Comparison of ENCODE assay signal across 1 cellular context in the genomic region with DNA sequence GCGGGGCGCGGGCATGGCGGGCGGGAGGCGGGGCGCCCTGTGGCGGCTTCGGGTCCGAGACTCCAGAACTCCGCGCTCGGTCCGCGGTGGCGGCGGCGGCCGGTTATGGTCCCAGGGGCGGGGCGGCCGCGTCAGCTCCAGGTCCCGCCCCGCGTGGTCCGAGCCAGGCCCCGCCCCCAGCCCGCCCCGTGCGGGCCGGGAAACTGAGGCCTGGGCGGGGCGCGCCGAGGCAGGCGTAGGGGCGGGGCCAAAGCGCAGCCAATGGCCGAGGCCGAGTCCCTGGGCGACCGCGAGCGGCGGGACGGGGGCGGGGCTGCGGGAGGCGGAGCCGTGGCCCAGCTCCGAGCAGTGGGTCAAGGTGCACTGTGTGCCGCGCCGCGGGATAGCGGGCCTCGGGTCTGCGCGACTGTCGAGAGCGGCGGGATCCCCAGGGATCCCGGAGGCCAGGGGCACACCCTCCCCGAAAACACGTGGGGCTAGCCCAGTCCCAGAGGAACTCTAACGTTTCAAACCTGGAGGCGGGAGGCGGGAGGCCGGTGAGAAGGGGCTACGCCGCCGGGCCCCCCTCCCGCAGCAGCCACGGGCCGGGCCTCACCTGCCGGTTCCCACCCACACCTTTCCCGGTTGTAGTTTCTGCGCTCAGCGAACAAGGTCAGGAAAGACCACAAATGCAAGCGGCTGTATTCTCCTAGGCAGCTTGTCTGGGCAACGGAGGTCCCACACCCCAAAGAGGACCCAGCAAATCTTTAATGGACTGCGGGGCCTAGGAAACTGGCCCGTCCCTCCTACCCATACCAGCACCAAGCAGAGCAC.
TF ChIP-seq lines count a peak whose summit lies in the region.

A gene (minus strand): TSS at position 78 of the 813 bp plus-strand sequence. CDS start 63 bp downstream, at position 15.

TF ChIP-seq in HEK293, 187 proteins besides CTCF, POLR2A, EP300 and RAD21 (continued from another document and continues in another):
- TF ChIP-seq ZSCAN30 (tag by site-specific recombination; IDR thresholded peaks at IDR 0.05) (peak; percentile 34; the same call in 1 of the 2 replicates), ZNF324 (tag by site-specific recombination; IDR thresholded peaks at IDR 0.05) (peak; percentile 29; the same call in 1 of the 2 replicates), ZNF76 (tag by site-specific recombination; IDR thresholded peaks at IDR 0.05; ENCODE audit: borderline replicate concordance, low read depth) (peak; percentile 31; the same call in 1 of the 2 replicates), GLIS1 (tag by site-specific recombination; IDR thresholded peaks at IDR 0.05) (peak; percentile 55; the same call in 1 of the 2 replicates), YY1 (tag by site-specific recombination; IDR thresholded peaks at IDR 0.05) (peak; percentile 35; the same call in 1 of the 2 replicates), ZNF670 (tag by site-specific recombination; IDR thresholded peaks at IDR 0.05; ENCODE audit: low read depth) (no peak), SP2 (tag by site-specific recombination; IDR thresholded peaks at IDR 0.05) (peak; percentile 65), ZIC2 (tag by site-specific recombination; IDR thresholded peaks at IDR 0.05) (peak; percentile 73), WT1 (tag by site-specific recombination; IDR thresholded peaks at IDR 0.05) (peak; percentile 37; the same call in 1 of the 2 replicates), GLIS2 (tag by site-specific recombination; IDR thresholded peaks at IDR 0.05) (peak; percentile 40), ZXDB (tag by site-specific recombination; IDR thresholded peaks at IDR 0.05) (peak; percentile 65), ZBTB8A (tag by site-specific recombination; IDR thresholded peaks at IDR 0.05) (peak; percentile 23), ZBTB17 (tag by site-specific recombination; IDR thresholded peaks at IDR 0.05) (peak; percentile 66), KLF7 (tag by site-specific recombination; IDR thresholded peaks at IDR 0.05; ENCODE audit: borderline replicate concordance) (peak; percentile 78; the same call in 1 of the 2 replicates), ZBTB21 (tag by site-specific recombination; IDR thresholded peaks at IDR 0.05) (no peak), ZNF223 (tag by site-specific recombination; IDR thresholded peaks at IDR 0.05) (0 out of 2 replicates have a peak, but pooled peaks have one; percentile 8), ZBTB20 (tag by site-specific recombination; IDR thresholded peaks at IDR 0.05) (no peak), ZNF114 (tag by site-specific recombination; IDR thresholded peaks at IDR 0.05) (no peak), HOXA7 (CRISPR knock-in tag; IDR thresholded peaks at IDR 0.05; ENCODE audit: borderline replicate concordance) (no peak), ZNF121 (tag by site-specific recombination; IDR thresholded peaks at IDR 0.05) (peak; percentile 84; the same call in 1 of the 2 replicates), SP7 (tag by site-specific recombination; IDR thresholded peaks at IDR 0.05) (peak; percentile 76), ZFHX2 (tag by site-specific recombination; conservative IDR thresholded peaks at IDR 0.05) (peak; percentile 38), KLF10 (tag by site-specific recombination; IDR thresholded peaks at IDR 0.05) (peak; percentile 83), KLF16 (tag by site-specific recombination; IDR thresholded peaks at IDR 0.05) (peak; percentile 70), ZNF10 (tag by site-specific recombination; IDR thresholded peaks at IDR 0.05) (no peak)
- TF ChIP-seq, protein P1, sequence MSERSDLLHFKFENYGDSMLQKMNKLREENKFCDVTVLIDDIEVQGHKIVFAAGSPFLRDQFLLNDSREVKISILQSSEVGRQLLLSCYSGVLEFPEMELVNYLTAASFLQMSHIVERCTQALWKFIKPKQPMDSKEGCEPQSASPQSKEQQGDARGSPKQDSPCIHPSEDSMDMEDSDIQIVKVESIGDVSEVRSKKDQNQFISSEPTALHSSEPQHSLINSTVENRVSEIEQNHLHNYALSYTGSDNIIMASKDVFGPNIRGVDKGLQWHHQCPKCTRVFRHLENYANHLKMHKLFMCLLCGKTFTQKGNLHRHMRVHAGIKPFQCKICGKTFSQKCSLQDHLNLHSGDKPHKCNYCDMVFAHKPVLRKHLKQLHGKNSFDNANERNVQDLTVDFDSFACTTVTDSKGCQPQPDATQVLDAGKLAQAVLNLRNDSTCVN (tag by site-specific recombination; optimal IDR thresholded peaks at IDR 0.05) = peak; percentile 73
- TF ChIP-seq, protein P2, sequence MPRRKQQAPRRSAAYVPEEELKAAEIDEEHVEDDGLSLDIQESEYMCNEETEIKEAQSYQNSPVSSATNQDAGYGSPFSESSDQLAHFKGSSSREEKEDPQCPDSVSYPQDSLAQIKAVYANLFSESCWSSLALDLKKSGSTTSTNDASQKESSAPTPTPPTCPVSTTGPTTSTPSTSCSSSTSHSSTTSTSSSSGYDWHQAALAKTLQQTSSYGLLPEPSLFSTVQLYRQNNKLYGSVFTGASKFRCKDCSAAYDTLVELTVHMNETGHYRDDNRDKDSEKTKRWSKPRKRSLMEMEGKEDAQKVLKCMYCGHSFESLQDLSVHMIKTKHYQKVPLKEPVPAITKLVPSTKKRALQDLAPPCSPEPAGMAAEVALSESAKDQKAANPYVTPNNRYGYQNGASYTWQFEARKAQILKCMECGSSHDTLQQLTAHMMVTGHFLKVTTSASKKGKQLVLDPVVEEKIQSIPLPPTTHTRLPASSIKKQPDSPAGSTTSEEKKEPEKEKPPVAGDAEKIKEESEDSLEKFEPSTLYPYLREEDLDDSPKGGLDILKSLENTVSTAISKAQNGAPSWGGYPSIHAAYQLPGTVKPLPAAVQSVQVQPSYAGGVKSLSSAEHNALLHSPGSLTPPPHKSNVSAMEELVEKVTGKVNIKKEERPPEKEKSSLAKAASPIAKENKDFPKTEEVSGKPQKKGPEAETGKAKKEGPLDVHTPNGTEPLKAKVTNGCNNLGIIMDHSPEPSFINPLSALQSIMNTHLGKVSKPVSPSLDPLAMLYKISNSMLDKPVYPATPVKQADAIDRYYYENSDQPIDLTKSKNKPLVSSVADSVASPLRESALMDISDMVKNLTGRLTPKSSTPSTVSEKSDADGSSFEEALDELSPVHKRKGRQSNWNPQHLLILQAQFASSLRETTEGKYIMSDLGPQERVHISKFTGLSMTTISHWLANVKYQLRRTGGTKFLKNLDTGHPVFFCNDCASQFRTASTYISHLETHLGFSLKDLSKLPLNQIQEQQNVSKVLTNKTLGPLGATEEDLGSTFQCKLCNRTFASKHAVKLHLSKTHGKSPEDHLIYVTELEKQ (tag by site-specific recombination; IDR thresholded peaks at IDR 0.05; ENCODE audit: borderline replicate concordance) = no peak
- TF ChIP-seq, protein P3, sequence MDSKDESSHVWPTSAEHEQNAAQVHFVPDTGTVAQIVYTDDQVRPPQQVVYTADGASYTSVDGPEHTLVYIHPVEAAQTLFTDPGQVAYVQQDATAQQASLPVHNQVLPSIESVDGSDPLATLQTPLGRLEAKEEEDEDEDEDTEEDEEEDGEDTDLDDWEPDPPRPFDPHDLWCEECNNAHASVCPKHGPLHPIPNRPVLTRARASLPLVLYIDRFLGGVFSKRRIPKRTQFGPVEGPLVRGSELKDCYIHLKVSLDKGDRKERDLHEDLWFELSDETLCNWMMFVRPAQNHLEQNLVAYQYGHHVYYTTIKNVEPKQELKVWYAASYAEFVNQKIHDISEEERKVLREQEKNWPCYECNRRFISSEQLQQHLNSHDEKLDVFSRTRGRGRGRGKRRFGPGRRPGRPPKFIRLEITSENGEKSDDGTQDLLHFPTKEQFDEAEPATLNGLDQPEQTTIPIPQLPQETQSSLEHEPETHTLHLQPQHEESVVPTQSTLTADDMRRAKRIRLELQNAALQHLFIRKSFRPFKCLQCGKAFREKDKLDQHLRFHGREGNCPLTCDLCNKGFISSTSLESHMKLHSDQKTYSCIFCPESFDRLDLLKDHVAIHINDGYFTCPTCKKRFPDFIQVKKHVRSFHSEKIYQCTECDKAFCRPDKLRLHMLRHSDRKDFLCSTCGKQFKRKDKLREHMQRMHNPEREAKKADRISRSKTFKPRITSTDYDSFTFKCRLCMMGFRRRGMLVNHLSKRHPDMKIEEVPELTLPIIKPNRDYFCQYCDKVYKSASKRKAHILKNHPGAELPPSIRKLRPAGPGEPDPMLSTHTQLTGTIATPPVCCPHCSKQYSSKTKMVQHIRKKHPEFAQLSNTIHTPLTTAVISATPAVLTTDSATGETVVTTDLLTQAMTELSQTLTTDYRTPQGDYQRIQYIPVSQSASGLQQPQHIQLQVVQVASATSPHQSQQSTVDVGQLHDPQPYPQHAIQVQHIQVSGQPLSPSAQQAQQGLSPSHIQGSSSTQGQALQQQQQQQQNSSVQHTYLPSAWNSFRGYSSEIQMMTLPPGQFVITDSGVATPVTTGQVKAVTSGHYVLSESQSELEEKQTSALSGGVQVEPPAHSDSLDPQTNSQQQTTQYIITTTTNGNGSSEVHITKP (tag by site-specific recombination; IDR thresholded peaks at IDR 0.05) = 0 out of 2 replicates have a peak, but pooled peaks have one; percentile 11
- TF ChIP-seq, protein P4, sequence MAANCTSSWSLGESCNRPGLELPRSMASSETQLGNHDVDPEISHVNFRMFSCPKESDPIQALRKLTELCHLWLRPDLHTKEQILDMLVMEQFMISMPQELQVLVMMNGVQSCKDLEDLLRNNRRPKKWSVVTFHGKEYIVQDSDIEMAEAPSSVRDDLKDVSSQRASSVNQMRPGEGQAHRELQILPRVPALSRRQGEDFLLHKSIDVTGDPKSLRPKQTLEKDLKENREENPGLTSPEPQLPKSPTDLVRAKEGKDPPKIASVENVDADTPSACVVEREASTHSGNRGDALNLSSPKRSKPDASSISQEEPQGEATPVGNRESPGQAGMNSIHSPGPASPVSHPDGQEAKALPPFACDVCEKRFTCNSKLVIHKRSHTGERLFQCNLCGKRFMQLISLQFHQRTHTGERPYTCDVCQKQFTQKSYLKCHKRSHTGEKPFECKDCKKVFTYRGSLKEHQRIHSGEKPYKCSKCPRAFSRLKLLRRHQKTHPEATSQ (tag by site-specific recombination; IDR thresholded peaks at IDR 0.05) = peak; percentile 83; the same call in 1 of the 2 replicates
- TF ChIP-seq, protein P5, sequence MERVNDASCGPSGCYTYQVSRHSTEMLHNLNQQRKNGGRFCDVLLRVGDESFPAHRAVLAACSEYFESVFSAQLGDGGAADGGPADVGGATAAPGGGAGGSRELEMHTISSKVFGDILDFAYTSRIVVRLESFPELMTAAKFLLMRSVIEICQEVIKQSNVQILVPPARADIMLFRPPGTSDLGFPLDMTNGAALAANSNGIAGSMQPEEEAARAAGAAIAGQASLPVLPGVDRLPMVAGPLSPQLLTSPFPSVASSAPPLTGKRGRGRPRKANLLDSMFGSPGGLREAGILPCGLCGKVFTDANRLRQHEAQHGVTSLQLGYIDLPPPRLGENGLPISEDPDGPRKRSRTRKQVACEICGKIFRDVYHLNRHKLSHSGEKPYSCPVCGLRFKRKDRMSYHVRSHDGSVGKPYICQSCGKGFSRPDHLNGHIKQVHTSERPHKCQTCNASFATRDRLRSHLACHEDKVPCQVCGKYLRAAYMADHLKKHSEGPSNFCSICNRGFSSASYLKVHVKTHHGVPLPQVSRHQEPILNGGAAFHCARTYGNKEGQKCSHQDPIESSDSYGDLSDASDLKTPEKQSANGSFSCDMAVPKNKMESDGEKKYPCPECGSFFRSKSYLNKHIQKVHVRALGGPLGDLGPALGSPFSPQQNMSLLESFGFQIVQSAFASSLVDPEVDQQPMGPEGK (tag by site-specific recombination; IDR thresholded peaks at IDR 0.05) = peak; percentile 76
- TF ChIP-seq, protein P6, sequence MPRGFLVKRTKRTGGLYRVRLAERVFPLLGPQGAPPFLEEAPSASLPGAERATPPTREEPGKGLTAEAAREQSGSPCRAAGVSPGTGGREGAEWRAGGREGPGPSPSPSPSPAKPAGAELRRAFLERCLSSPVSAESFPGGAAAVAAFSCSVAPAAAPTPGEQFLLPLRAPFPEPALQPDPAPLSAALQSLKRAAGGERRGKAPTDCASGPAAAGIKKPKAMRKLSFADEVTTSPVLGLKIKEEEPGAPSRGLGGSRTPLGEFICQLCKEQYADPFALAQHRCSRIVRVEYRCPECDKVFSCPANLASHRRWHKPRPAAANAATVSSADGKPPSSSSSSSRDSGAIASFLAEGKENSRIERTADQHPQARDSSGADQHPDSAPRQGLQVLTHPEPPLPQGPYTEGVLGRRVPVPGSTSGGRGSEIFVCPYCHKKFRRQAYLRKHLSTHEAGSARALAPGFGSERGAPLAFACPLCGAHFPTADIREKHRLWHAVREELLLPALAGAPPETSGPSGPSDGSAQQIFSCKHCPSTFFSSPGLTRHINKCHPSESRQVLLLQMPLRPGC (tag by site-specific recombination; IDR thresholded peaks at IDR 0.05) = peak; percentile 32; the same call in 1 of the 2 replicates
- TF ChIP-seq, protein P7, sequence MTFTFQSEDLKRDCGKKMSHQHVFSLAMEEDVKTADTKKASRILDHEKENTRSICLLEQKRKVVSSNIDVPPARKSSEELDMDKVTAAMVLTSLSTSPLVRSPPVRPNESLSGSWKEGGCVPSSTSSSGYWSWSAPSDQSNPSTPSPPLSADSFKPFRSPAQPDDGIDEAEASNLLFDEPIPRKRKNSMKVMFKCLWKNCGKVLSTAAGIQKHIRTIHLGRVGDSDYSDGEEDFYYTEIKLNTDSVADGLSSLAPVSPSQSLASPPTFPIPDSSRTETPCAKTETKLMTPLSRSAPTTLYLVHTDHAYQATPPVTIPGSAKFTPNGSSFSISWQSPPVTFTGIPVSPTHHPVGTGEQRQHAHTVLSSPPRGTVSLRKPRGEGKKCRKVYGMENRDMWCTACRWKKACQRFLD (tag by site-specific recombination; IDR thresholded peaks at IDR 0.05) = no peak
- TF ChIP-seq, protein P8, sequence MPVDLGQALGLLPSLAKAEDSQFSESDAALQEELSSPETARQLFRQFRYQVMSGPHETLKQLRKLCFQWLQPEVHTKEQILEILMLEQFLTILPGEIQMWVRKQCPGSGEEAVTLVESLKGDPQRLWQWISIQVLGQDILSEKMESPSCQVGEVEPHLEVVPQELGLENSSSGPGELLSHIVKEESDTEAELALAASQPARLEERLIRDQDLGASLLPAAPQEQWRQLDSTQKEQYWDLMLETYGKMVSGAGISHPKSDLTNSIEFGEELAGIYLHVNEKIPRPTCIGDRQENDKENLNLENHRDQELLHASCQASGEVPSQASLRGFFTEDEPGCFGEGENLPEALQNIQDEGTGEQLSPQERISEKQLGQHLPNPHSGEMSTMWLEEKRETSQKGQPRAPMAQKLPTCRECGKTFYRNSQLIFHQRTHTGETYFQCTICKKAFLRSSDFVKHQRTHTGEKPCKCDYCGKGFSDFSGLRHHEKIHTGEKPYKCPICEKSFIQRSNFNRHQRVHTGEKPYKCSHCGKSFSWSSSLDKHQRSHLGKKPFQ (tag by site-specific recombination; IDR thresholded peaks at IDR 0.05) = peak; percentile 53; the same call in 1 of the 2 replicates
- TF ChIP-seq, protein P9, sequence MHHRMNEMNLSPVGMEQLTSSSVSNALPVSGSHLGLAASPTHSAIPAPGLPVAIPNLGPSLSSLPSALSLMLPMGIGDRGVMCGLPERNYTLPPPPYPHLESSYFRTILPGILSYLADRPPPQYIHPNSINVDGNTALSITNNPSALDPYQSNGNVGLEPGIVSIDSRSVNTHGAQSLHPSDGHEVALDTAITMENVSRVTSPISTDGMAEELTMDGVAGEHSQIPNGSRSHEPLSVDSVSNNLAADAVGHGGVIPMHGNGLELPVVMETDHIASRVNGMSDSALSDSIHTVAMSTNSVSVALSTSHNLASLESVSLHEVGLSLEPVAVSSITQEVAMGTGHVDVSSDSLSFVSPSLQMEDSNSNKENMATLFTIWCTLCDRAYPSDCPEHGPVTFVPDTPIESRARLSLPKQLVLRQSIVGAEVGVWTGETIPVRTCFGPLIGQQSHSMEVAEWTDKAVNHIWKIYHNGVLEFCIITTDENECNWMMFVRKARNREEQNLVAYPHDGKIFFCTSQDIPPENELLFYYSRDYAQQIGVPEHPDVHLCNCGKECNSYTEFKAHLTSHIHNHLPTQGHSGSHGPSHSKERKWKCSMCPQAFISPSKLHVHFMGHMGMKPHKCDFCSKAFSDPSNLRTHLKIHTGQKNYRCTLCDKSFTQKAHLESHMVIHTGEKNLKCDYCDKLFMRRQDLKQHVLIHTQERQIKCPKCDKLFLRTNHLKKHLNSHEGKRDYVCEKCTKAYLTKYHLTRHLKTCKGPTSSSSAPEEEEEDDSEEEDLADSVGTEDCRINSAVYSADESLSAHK (tag by site-specific recombination; IDR thresholded peaks at IDR 0.05) = peak; percentile 33; the same call in 1 of the 2 replicates
